In genomic region chr4:122003335-122003734, GRCh38 we compare ENCODE assay signal across 8 cellular contexts. TPM values are rescaled to one million over a fixed set of nuclear protein-coding genes. Genes with fewer than 3 reads are reported as not detected.
DNase-seq lines count a peak whose midpoint lies in the region; ATAC-seq and TF ChIP-seq lines count a peak whose summit lies in the region.

No MANE protein-coding gene starts in this region.

- H3K4me3 ChIP-seq in SK-N-SH (ENCODE audit: low read depth in 2 of 2, low read length in 1 of 2) = no peak overlapping the region

- no peaks in the 10 kb centered on the region for H3K36me3 ChIP-seq in SK-N-SH (replicated peaks in 1 of 2; ENCODE audit: control insufficient read depth in 1 of 2, insufficient read depth in 2 of 2, low read length in 1 of 2)

- peak; percentile 62 for TF ChIP-seq RAD21 in SK-N-SH (IDR thresholded peaks at IDR 0.05; ENCODE audit: low read length)

- H3F3A ChIP-seq in SK-N-SH (replicated peaks; ENCODE audit: insufficient read depth) = no peaks in the 10 kb centered on the region

- H3K9ac ChIP-seq in SK-N-SH = no peak overlapping the region

- H3K9me2 ChIP-seq in SK-N-SH = no peaks in the 10 kb centered on the region

- 13% methylated on average over 7 of the region's 7 CpGs for WGBS in SK-N-SH (ENCODE audit: low lambda C conversion rate)

- peak; percentile 64 for TF ChIP-seq CTCF in SK-N-SH (IDR thresholded peaks at IDR 0.05)

- no peak overlapping the region for H3K27ac ChIP-seq in SK-N-SH (ENCODE audit: low read depth in 2 of 2, low read length in 1 of 2)

- H3K9me3 ChIP-seq in SK-N-SH = no peaks in the 10 kb centered on the region

- ATAC-seq in GM19467 (IDR thresholded peaks at IDR 0.05; ENCODE audit: unreplicated experiment) (peak; percentile 87), HG03460 (IDR thresholded peaks at IDR 0.05; ENCODE audit: unreplicated experiment) (peak; percentile 76)

- H2AFZ ChIP-seq in SK-N-SH (ENCODE audit: low read depth) = no peak overlapping the region

- no peak for TF ChIP-seq EP300 in SK-N-SH (IDR thresholded peaks at IDR 0.05; ENCODE audit: borderline replicate concordance in 1 of 2, low read depth in 1 of 2, low read length in 1 of 2)

- POLR2A ChIA-PET in SK-N-SH (lab: Yijun Ruan, JAX) = interaction anchor here (0.8 kb wide), 1 partner anchor 103 kb away, joined by 4 read pairs; no protein-coding TSS in a partner anchor

- CTCF ChIA-PET in SK-N-SH (lab: Yijun Ruan, JAX) = interaction anchor here (0.7 to 2.4 kb wide), 7 partner anchors 10 to 103 kb away, joined by 3 to 32 read pairs (median 5); no protein-coding TSS in a partner anchor

- DNase-seq in NCI-H1694 (lab: John Stamatoyannopoulos, UW) (peak; percentile 24), NCI-H1694 treated with DMSO at 0.1 percent for 48 hours (lab: John Stamatoyannopoulos, UW) (no peak), SK-N-SH (peak; percentile 60), erythroblast (lab: John Stamatoyannopoulos, UW) (peak; percentile 49 to 54), activated gamma-delta T cell (lab: John Stamatoyannopoulos, UW) (no peak)
- DNase-seq in stimulated activated CD4-positive, alpha-beta T cell treated with anti-CD3 and anti-CD28 coated beads, Interleukin-15, amount 100 ng/mL, for 24 hours = peak; percentile 41

- H3K27me3 ChIP-seq in SK-N-SH (ENCODE audit: insufficient read depth) = peaks cover 8% of the 10 kb centered on the region; the same call in 1 of the 2 replicates

- H3K79me2 ChIP-seq in SK-N-SH (ENCODE audit: insufficient read depth) = no peaks in the 10 kb centered on the region

- no peaks in the 10 kb centered on the region for H4K20me1 ChIP-seq in SK-N-SH (ENCODE audit: insufficient read depth)

- H3K4me2 ChIP-seq in SK-N-SH = no peak overlapping the region

- TF ChIP-seq POLR2A in erythroblast (IDR thresholded peaks at IDR 0.05; ENCODE audit: low read length) = no peak

- H3K4me1 ChIP-seq in SK-N-SH (ENCODE audit: control insufficient read depth in 1 of 2, insufficient read depth in 2 of 2, low read depth in 1 of 2, low read length in 1 of 2) = no peaks in the 10 kb centered on the region; a peak in 1 of 4 replicates

TF ChIP-seq in SK-N-SH, 30 proteins besides CTCF, POLR2A, EP300 and RAD21:
- TF ChIP-seq RFX5 (IDR thresholded peaks at IDR 0.05; ENCODE audit: low read length) (0 out of 2 replicates have a peak, but pooled peaks have one; percentile 35), NRF1 (IDR thresholded peaks at IDR 0.05; ENCODE audit: low read depth, low read length) (no peak), ZBTB33 (IDR thresholded peaks at IDR 0.05; ENCODE audit: borderline replicate concordance, low read depth) (no peak), PBX3 (IDR thresholded peaks at IDR 0.05) (peak; percentile 38; the same call in 1 of the 2 replicates), SMC3 (IDR thresholded peaks at IDR 0.05; ENCODE audit: low read depth, low read length) (peak; percentile 58)

RNA-seq across cellular contexts. Expression of gene TRPC3, which starts 51.5 kb away (rescaled TPM):
- polyA plus RNA-seq in SK-N-SH (2012; rRNA removed) = not detected in 2 replicates
- under 0.01 TPM in 1 of 2 replicates, not detected in the other for polyA plus RNA-seq in SK-N-SH (2012; cell fraction: cytosol; rRNA removed)
- 0.01 TPM in 1 of 2 replicates, not detected in the other for polyA plus RNA-seq in SK-N-SH (2012; cell fraction: nucleus; rRNA removed)

Comparison
In these comparisons a context has a peak if more than half of its experiments do, and no peak if none do; other contexts are left out.
1. DNase-seq: peak in NCI-H1694 (single experiment), SK-N-SH (single experiment), erythroblast (2 of 2) and stimulated activated CD4-positive, alpha-beta T cell treated with anti-CD3 and anti-CD28 coated beads, Interleukin-15, amount 100 ng/mL, for 24 hours (single experiment); none in NCI-H1694 treated with DMSO at 0.1 percent for 48 hours (single experiment) and activated gamma-delta T cell (single experiment).